1 cellular context compared by ENCODE assay signal in the genomic region with DNA sequence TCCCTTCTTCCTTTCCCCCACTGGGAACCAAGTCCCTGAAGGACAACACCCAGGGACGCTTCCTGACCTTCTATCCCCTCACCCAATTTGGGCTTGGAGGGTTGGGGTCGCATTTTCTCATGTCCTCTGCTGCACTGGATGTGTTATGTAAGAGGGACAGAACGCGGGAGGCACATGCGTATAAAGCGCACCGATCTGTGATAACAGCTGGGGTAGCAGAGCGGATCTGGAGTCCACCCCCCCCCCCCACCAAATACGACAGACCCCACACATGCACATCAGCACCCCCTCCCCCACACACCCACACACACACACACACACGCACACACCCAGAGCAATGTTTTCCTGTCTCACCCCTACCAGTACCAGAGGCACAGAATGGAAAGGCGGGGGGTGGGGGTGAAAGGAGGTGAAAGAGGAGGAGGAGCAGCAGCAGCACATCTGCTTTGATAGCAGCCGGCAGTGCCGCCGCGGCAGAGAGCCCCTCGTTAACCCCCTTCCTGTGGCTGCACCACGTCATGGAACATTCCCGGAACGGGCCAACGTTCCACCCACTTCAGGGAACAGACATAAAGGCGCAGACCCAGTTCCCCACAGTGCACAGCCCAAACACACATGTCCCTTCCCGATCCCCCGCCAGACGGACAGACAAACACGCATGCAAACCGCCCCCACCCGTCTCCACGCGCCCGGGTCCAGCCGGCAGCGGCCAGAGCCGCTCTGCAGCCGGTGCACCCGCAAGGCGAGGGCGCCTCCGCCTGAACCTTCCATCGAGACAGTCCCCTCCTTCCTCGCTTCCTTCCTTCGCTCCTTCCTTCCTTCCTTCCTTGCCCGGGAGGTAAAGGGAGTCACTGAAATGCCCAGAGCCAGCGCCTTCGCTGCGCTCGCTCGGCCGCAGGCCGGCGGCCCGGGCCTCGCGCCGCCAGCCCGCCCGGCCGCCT.
A peak's percentile ranks its signal among the peaks of the same experiment; 100 is the strongest.
TF ChIP-seq lines count a peak whose summit lies in the region.

No MANE protein-coding gene starts in this region.

TF ChIP-seq in HEK293, 187 proteins besides CTCF, POLR2A, EP300 and RAD21 (continued from another document and continues in another):
- TF ChIP-seq SP7 (tag by site-specific recombination; IDR thresholded peaks at IDR 0.05) (peak; percentile 83), ZNF610 (tag by site-specific recombination; IDR thresholded peaks at IDR 0.05; ENCODE audit: borderline replicate concordance) (no peak), ZNF585B (tag by site-specific recombination; IDR thresholded peaks at IDR 0.05) (no peak), ZNF324 (tag by site-specific recombination; IDR thresholded peaks at IDR 0.05) (peak; percentile 71; the same call in 1 of the 2 replicates), ZNF701 (tag by site-specific recombination; IDR thresholded peaks at IDR 0.05) (no peak), ZNF626 (tag by site-specific recombination; IDR thresholded peaks at IDR 0.05) (no peak), ZNF768 (tag by site-specific recombination; IDR thresholded peaks at IDR 0.05) (no peak), BCL11A (tag by site-specific recombination; IDR thresholded peaks at IDR 0.05; ENCODE audit: low read depth) (peak; percentile 42; the same call in 1 of the 2 replicates), ZNF175 (tag by site-specific recombination; IDR thresholded peaks at IDR 0.05) (no peak), ZNF830 (tag by site-specific recombination; IDR thresholded peaks at IDR 0.05; ENCODE audit: low read depth) (no peak), ZNF350 (tag by site-specific recombination; IDR thresholded peaks at IDR 0.05) (no peak), ZNF521 (tag by site-specific recombination; IDR thresholded peaks at IDR 0.05) (no peak), YY1 (tag by site-specific recombination; IDR thresholded peaks at IDR 0.05) (no peak), ZBTB21 (tag by site-specific recombination; IDR thresholded peaks at IDR 0.05) (peak; percentile 97), ZNF660 (tag by site-specific recombination; IDR thresholded peaks at IDR 0.05) (peak; percentile 70; the same call in 1 of the 2 replicates), ZNF510 (tag by site-specific recombination; IDR thresholded peaks at IDR 0.05; ENCODE audit: insufficient replicate concordance) (no peak), ZNF555 (tag by site-specific recombination; conservative IDR thresholded peaks at IDR 0.05) (no peak), YY2 (tag by site-specific recombination; IDR thresholded peaks at IDR 0.05) (0 out of 2 replicates have a peak, but pooled peaks have one; percentile 19), ZNF629 (tag by site-specific recombination; IDR thresholded peaks at IDR 0.05) (peak; percentile 95), ZNF366 (tag by site-specific recombination; conservative IDR thresholded peaks at IDR 0.05) (peak; percentile 85), ZNF335 (tag by site-specific recombination; conservative IDR thresholded peaks at IDR 0.05) (peak; percentile 83), ZNF621 (tag by site-specific recombination; IDR thresholded peaks at IDR 0.05) (no peak), ZNF514 (tag by site-specific recombination; IDR thresholded peaks at IDR 0.05) (no peak), ZNF501 (tag by site-specific recombination; IDR thresholded peaks at IDR 0.05) (peak; percentile 80), ZNF48 (tag by site-specific recombination; IDR thresholded peaks at IDR 0.05) (no peak), ZNF146 (tag by site-specific recombination; IDR thresholded peaks at IDR 0.05) (no peak), ZSCAN30 (tag by site-specific recombination; IDR thresholded peaks at IDR 0.05) (peak; percentile 36), HOXA7 (CRISPR knock-in tag; IDR thresholded peaks at IDR 0.05; ENCODE audit: borderline replicate concordance) (no peak), KLF10 (tag by site-specific recombination; IDR thresholded peaks at IDR 0.05) (no peak; the same call in 1 of the 2 replicates), ZNF211 (tag by site-specific recombination; IDR thresholded peaks at IDR 0.05; ENCODE audit: low read depth) (no peak), ZSCAN16 (tag by site-specific recombination; IDR thresholded peaks at IDR 0.05) (0 out of 2 replicates have a peak, but pooled peaks have one; percentile 30)
- TF ChIP-seq, protein P1, sequence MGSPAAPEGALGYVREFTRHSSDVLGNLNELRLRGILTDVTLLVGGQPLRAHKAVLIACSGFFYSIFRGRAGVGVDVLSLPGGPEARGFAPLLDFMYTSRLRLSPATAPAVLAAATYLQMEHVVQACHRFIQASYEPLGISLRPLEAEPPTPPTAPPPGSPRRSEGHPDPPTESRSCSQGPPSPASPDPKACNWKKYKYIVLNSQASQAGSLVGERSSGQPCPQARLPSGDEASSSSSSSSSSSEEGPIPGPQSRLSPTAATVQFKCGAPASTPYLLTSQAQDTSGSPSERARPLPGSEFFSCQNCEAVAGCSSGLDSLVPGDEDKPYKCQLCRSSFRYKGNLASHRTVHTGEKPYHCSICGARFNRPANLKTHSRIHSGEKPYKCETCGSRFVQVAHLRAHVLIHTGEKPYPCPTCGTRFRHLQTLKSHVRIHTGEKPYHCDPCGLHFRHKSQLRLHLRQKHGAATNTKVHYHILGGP (tag by site-specific recombination; IDR thresholded peaks at IDR 0.05): no peak; the same call in 1 of the 2 replicates
- TF ChIP-seq, protein P2, sequence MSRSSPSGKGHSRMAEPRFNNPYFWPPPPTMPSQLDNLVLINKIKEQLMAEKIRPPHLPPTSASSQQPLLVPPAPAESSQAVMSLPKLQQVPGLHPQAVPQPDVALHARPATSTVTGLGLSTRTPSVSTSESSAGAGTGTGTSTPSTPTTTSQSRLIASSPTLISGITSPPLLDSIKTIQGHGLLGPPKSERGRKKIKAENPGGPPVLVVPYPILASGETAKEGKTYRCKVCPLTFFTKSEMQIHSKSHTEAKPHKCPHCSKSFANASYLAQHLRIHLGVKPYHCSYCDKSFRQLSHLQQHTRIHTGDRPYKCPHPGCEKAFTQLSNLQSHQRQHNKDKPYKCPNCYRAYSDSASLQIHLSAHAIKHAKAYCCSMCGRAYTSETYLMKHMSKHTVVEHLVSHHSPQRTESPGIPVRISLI (tag by site-specific recombination; IDR thresholded peaks at IDR 0.05): no peak
- TF ChIP-seq, protein P3, sequence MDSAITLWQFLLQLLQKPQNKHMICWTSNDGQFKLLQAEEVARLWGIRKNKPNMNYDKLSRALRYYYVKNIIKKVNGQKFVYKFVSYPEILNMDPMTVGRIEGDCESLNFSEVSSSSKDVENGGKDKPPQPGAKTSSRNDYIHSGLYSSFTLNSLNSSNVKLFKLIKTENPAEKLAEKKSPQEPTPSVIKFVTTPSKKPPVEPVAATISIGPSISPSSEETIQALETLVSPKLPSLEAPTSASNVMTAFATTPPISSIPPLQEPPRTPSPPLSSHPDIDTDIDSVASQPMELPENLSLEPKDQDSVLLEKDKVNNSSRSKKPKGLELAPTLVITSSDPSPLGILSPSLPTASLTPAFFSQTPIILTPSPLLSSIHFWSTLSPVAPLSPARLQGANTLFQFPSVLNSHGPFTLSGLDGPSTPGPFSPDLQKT (IDR thresholded peaks at IDR 0.05; ENCODE audit: borderline replicate concordance, low read depth, low read length): no peak
- TF ChIP-seq, protein P4, sequence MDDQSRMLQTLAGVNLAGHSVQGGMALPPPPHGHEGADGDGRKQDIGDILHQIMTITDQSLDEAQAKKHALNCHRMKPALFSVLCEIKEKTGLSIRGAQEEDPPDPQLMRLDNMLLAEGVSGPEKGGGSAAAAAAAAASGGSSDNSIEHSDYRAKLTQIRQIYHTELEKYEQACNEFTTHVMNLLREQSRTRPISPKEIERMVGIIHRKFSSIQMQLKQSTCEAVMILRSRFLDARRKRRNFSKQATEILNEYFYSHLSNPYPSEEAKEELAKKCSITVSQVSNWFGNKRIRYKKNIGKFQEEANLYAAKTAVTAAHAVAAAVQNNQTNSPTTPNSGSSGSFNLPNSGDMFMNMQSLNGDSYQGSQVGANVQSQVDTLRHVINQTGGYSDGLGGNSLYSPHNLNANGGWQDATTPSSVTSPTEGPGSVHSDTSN (CRISPR knock-in tag; IDR thresholded peaks at IDR 0.05): no peak
- TF ChIP-seq, protein P5, sequence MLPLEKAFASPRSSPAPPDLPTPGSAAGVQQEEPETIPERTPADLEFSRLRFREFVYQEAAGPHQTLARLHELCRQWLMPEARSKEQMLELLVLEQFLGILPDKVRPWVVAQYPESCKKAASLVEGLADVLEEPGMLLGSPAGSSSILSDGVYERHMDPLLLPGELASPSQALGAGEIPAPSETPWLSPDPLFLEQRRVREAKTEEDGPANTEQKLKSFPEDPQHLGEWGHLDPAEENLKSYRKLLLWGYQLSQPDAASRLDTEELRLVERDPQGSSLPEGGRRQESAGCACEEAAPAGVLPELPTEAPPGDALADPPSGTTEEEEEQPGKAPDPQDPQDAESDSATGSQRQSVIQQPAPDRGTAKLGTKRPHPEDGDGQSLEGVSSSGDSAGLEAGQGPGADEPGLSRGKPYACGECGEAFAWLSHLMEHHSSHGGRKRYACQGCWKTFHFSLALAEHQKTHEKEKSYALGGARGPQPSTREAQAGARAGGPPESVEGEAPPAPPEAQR (tag by site-specific recombination; IDR thresholded peaks at IDR 0.05): peak; percentile 55; the same call in 1 of the 2 replicates
- TF ChIP-seq, protein P6, sequence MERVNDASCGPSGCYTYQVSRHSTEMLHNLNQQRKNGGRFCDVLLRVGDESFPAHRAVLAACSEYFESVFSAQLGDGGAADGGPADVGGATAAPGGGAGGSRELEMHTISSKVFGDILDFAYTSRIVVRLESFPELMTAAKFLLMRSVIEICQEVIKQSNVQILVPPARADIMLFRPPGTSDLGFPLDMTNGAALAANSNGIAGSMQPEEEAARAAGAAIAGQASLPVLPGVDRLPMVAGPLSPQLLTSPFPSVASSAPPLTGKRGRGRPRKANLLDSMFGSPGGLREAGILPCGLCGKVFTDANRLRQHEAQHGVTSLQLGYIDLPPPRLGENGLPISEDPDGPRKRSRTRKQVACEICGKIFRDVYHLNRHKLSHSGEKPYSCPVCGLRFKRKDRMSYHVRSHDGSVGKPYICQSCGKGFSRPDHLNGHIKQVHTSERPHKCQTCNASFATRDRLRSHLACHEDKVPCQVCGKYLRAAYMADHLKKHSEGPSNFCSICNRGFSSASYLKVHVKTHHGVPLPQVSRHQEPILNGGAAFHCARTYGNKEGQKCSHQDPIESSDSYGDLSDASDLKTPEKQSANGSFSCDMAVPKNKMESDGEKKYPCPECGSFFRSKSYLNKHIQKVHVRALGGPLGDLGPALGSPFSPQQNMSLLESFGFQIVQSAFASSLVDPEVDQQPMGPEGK (tag by site-specific recombination; IDR thresholded peaks at IDR 0.05): peak; percentile 89
- TF ChIP-seq, protein P7, sequence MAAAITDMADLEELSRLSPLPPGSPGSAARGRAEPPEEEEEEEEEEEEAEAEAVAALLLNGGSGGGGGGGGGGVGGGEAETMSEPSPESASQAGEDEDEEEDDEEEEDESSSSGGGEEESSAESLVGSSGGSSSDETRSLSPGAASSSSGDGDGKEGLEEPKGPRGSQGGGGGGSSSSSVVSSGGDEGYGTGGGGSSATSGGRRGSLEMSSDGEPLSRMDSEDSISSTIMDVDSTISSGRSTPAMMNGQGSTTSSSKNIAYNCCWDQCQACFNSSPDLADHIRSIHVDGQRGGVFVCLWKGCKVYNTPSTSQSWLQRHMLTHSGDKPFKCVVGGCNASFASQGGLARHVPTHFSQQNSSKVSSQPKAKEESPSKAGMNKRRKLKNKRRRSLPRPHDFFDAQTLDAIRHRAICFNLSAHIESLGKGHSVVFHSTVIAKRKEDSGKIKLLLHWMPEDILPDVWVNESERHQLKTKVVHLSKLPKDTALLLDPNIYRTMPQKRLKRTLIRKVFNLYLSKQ (tag by site-specific recombination; IDR thresholded peaks at IDR 0.05; ENCODE audit: borderline replicate concordance): no peak
- TF ChIP-seq, protein P8, sequence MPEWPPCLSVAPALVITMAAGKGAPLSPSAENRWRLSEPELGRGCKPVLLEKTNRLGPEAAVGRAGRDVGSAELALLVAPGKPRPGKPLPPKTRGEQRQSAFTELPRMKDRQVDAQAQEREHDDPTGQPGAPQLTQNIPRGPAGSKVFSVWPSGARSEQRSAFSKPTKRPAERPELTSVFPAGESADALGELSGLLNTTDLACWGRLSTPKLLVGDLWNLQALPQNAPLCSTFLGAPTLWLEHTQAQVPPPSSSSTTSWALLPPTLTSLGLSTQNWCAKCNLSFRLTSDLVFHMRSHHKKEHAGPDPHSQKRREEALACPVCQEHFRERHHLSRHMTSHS (tag by site-specific recombination; IDR thresholded peaks at IDR 0.05): no peak
- TF ChIP-seq, protein P9, sequence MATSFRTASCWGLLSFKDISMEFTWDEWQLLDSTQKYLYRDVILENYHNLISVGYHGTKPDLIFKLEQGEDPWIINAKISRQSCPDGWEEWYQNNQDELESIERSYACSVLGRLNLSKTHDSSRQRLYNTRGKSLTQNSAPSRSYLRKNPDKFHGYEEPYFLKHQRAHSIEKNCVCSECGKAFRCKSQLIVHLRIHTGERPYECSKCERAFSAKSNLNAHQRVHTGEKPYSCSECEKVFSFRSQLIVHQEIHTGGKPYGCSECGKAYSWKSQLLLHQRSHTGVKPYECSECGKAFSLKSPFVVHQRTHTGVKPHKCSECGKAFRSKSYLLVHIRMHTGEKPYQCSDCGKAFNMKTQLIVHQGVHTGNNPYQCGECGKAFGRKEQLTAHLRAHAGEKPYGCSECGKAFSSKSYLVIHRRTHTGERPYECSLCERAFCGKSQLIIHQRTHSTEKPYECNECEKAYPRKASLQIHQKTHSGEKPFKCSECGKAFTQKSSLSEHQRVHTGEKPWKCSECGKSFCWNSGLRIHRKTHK (tag by site-specific recombination; IDR thresholded peaks at IDR 0.05): no peak
- TF ChIP-seq, protein P10, sequence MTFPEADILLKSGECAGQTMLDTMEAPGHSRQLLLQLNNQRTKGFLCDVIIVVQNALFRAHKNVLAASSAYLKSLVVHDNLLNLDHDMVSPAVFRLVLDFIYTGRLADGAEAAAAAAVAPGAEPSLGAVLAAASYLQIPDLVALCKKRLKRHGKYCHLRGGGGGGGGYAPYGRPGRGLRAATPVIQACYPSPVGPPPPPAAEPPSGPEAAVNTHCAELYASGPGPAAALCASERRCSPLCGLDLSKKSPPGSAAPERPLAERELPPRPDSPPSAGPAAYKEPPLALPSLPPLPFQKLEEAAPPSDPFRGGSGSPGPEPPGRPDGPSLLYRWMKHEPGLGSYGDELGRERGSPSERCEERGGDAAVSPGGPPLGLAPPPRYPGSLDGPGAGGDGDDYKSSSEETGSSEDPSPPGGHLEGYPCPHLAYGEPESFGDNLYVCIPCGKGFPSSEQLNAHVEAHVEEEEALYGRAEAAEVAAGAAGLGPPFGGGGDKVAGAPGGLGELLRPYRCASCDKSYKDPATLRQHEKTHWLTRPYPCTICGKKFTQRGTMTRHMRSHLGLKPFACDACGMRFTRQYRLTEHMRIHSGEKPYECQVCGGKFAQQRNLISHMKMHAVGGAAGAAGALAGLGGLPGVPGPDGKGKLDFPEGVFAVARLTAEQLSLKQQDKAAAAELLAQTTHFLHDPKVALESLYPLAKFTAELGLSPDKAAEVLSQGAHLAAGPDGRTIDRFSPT (tag by site-specific recombination; IDR thresholded peaks at IDR 0.05): peak; percentile 83
- TF ChIP-seq, protein P11, sequence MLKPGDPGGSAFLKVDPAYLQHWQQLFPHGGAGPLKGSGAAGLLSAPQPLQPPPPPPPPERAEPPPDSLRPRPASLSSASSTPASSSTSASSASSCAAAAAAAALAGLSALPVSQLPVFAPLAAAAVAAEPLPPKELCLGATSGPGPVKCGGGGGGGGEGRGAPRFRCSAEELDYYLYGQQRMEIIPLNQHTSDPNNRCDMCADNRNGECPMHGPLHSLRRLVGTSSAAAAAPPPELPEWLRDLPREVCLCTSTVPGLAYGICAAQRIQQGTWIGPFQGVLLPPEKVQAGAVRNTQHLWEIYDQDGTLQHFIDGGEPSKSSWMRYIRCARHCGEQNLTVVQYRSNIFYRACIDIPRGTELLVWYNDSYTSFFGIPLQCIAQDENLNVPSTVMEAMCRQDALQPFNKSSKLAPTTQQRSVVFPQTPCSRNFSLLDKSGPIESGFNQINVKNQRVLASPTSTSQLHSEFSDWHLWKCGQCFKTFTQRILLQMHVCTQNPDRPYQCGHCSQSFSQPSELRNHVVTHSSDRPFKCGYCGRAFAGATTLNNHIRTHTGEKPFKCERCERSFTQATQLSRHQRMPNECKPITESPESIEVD (tag by site-specific recombination; IDR thresholded peaks at IDR 0.05): no peak
